In genomic region chr14:41825622-41826021, GRCh38 we compare ENCODE assay signal across 9 cellular contexts.
"Had no signal": no experiment of that assay in that cellular context is flagged by ENCODE, and none has a peak within 500 bp of the region (broad histone marks: within the 10 kb centered on the region; RNA-seq: fewer than 3 reads in every experiment).

No MANE protein-coding gene starts in this region.

- ATAC-seq: GM23338, K562 had no signal

- DNase-seq: H9, HCEC 1CT, IMR-90, KG1 had no signal

- FAIRE-seq: H1, H54, K562 had no signal

- H3K4me3 ChIP-seq: GM23338, K562 had no signal

- H3K4me2 ChIP-seq: GM23338 had no signal

- H3K27ac ChIP-seq: HL-60 had no signal

- H2AFZ ChIP-seq: GM23338 had no signal
